ENCODE assay signal across 11 cellular contexts in genomic region chr3:57594576-57594975, GRCh38. TPM values are rescaled to one million over a fixed set of nuclear protein-coding genes. Genes with fewer than 3 reads are reported as not detected.
A peak's percentile ranks its signal among the peaks of the same experiment; 100 is the strongest.
DNase-seq lines count a peak whose midpoint lies in the region; ATAC-seq and TF ChIP-seq lines count a peak whose summit lies in the region.
"Had no signal": no experiment of that assay in that cellular context is flagged by ENCODE, and none has a peak within 500 bp of the region (broad histone marks: within the 10 kb centered on the region; RNA-seq: fewer than 3 reads in every experiment).

No MANE protein-coding gene starts in this region.

- intact Hi-C loops in activated CD8-positive, alpha-beta T cell treated with anti-CD3 and anti-CD28 coated beads for 36 hours (cut with micrococcal nuclease), result no loop called here

- H3K36me3 Mint-ChIP-seq in activated CD8-positive, alpha-beta T cell treated with anti-CD3 and anti-CD28 coated beads for 36 hours (ENCODE audit: low read depth), result peaks cover 39% of the 10 kb centered on the region
- peaks cover 79% of the 10 kb centered on the region for H3K36me3 Mint-ChIP-seq in stimulated activated effector memory CD8-positive, alpha-beta T cell treated with anti-CD3 and anti-CD28 coated beads, Interleukin-12 subunit alpha, Interleukin-12 subunit beta, amount 100 ng/mL, for 72 hours

- TF ChIP-seq RAD21 in SK-N-SH (IDR thresholded peaks at IDR 0.05; ENCODE audit: low read length), result no peak

- peaks cover 38% of the 10 kb centered on the region for H3K4me1 Mint-ChIP-seq in activated CD8-positive, alpha-beta T cell treated with anti-CD3 and anti-CD28 coated beads for 36 hours (ENCODE audit: low read depth)
- H3K4me1 Mint-ChIP-seq in stimulated activated effector memory CD8-positive, alpha-beta T cell treated with anti-CD3 and anti-CD28 coated beads, Interleukin-12 subunit alpha, Interleukin-12 subunit beta, amount 100 ng/mL, for 72 hours, result peaks cover 50% of the 10 kb centered on the region

- TF ChIP-seq EP300 in SK-N-SH (IDR thresholded peaks at IDR 0.05; ENCODE audit: borderline replicate concordance in 1 of 2, low read depth in 1 of 2, low read length in 1 of 2), result no peak

- TF ChIP-seq CTCF in SK-N-SH (IDR thresholded peaks at IDR 0.05) (no peak), hepatocyte (IDR thresholded peaks at IDR 0.05; ENCODE audit: poor library complexity) (no peak)
- TF ChIP-seq CTCF in activated CD8-positive, alpha-beta T cell treated with anti-CD3 and anti-CD28 coated beads for 36 hours (IDR thresholded peaks at IDR 0.05), result no peak

- H3K27me3 Mint-ChIP-seq in activated CD8-positive, alpha-beta T cell treated with anti-CD3 and anti-CD28 coated beads for 36 hours, result no peaks in the 10 kb centered on the region

- peak overlapping the region; percentile 89 for H3K4me2 ChIP-seq in SK-N-SH
- H3K4me2 ChIP-seq in hepatocyte, result peak overlapping the region; percentile 84

- peaks cover 3 to 13% of the 10 kb centered on the region in 2 experiments; a peak in 3 of 4 replicates for H3K4me1 ChIP-seq in SK-N-SH (ENCODE audit: control insufficient read depth in 1 of 2, insufficient read depth in 2 of 2, low read depth in 1 of 2, low read length in 1 of 2)
- peaks cover 29% of the 10 kb centered on the region for H3K4me1 ChIP-seq in hepatocyte (ENCODE audit: insufficient read depth)

- no peaks in the 10 kb centered on the region for H3K9me2 ChIP-seq in SK-N-SH
- no peaks in the 10 kb centered on the region for H3K9me2 ChIP-seq in hepatocyte (replicated peaks; ENCODE audit: insufficient read depth)

- H3K27me3 ChIP-seq in SK-N-SH (ENCODE audit: insufficient read depth) (no peaks in the 10 kb centered on the region), hepatocyte (no peaks in the 10 kb centered on the region)
- H3K27me3 ChIP-seq: body of pancreas had no signal

- ATAC-seq in SK-N-SH treated with all-trans-retinoic acid at 6 μM for 48 hours (no peak), HG03520 (IDR thresholded peaks at IDR 0.05; ENCODE audit: unreplicated experiment) (no peak)
- ATAC-seq in activated CD8-positive, alpha-beta T cell treated with anti-CD3 and anti-CD28 coated beads for 36 hours, result no peak
- no peak for ATAC-seq in stimulated activated effector memory CD8-positive, alpha-beta T cell treated with anti-CD3 and anti-CD28 coated beads, Interleukin-12 subunit alpha, Interleukin-12 subunit beta, amount 100 ng/mL, for 72 hours
- ATAC-seq: body of pancreas had no signal

- H3K4me3 ChIP-seq in SK-N-SH (ENCODE audit: low read depth in 2 of 2, low read length in 1 of 2) (peak overlapping the region; percentile 91; a peak in 3 of 4 replicates), hepatocyte (peak overlapping the region; percentile 77)
- H3K4me3 ChIP-seq: lung had no signal

- H3K27ac ChIP-seq in SK-N-SH (ENCODE audit: low read depth in 2 of 2, low read length in 1 of 2) (peak overlapping the region in 1 of 2 experiments; percentile 100; a peak in 1 of 4 replicates), hepatocyte (no peak overlapping the region)
- H3K27ac ChIP-seq: 22Rv1 had no signal

- CTCF ChIA-PET in SK-N-SH (lab: Yijun Ruan, JAX), result interaction anchor here (0.7 kb wide), 1 partner anchor 620 kb away, joined by 3 read pairs; no protein-coding TSS in a partner anchor
- CTCF ChIA-PET in activated CD8-positive, alpha-beta T cell treated with anti-CD3 and anti-CD28 coated beads for 36 hours (lab: Charles Lee), result interaction anchor here (1.4 to 1.7 kb wide), 3 partner anchors 11 to 197 kb away, joined by 3 to 5 read pairs (median 3); no protein-coding TSS in a partner anchor

- H3K27ac Mint-ChIP-seq in activated CD8-positive, alpha-beta T cell treated with anti-CD3 and anti-CD28 coated beads for 36 hours, result peak overlapping the region; percentile 63
- H3K27ac Mint-ChIP-seq in stimulated activated effector memory CD8-positive, alpha-beta T cell treated with anti-CD3 and anti-CD28 coated beads, Interleukin-12 subunit alpha, Interleukin-12 subunit beta, amount 100 ng/mL, for 72 hours, result peak overlapping the region; percentile 94

- H3K9me3 Mint-ChIP-seq in activated CD8-positive, alpha-beta T cell treated with anti-CD3 and anti-CD28 coated beads for 36 hours, result no peaks in the 10 kb centered on the region
- H3K9me3 Mint-ChIP-seq in stimulated activated effector memory CD8-positive, alpha-beta T cell treated with anti-CD3 and anti-CD28 coated beads, Interleukin-12 subunit alpha, Interleukin-12 subunit beta, amount 100 ng/mL, for 72 hours, result no peaks in the 10 kb centered on the region

- 22% methylated on average over 5 of the region's 5 CpGs for WGBS in SK-N-SH (ENCODE audit: low lambda C conversion rate)
- WGBS in hepatocyte (ENCODE audit: low lambda C conversion rate, missing lambda C conversion rate), result 50% methylated on average over 5 of the region's 5 CpGs

- H4K20me1 ChIP-seq in SK-N-SH (ENCODE audit: insufficient read depth) (peaks cover 69% of the 10 kb centered on the region), hepatocyte (ENCODE audit: insufficient read depth, poor library complexity, severe bottlenecking) (peaks cover 68% of the 10 kb centered on the region)

- H2AFZ ChIP-seq in SK-N-SH (ENCODE audit: low read depth) (no peak overlapping the region), hepatocyte (no peak overlapping the region)

- H3K9ac ChIP-seq in SK-N-SH, result peak overlapping the region; percentile 99

- H3F3A ChIP-seq in SK-N-SH (replicated peaks; ENCODE audit: insufficient read depth), result peaks cover 42% of the 10 kb centered on the region

- POLR2A ChIA-PET in SK-N-SH (lab: Yijun Ruan, JAX), result interaction anchor here (0.6 kb wide), 1 partner anchor 39 kb away, joined by 3 read pairs; no protein-coding TSS in a partner anchor
- POLR2A ChIA-PET in activated CD8-positive, alpha-beta T cell treated with anti-CD3 and anti-CD28 coated beads for 36 hours (lab: Charles Lee), result interaction anchor here (1.9 kb wide), 1 partner anchor 39 kb away, joined by 11 read pairs; the partner anchor contains the start of gene PDE12

- H3K79me2 ChIP-seq in SK-N-SH (ENCODE audit: insufficient read depth) (peaks cover 88% of the 10 kb centered on the region), hepatocyte (peaks cover 79% of the 10 kb centered on the region)

- DNase-seq in SK-N-SH (no peak), hepatocyte (ENCODE audit: low spot score) (no peak), NOMO-1 treated with dmso at 0.1 percent for 144 hours (lab: John Stamatoyannopoulos, UW; ENCODE audit: unreplicated experiment) (no peak), NCI-H187 treated with DMSO at 0.1 percent for 48 hours (lab: John Stamatoyannopoulos, UW) (no peak)
- DNase-seq in activated CD8-positive, alpha-beta T cell treated with anti-CD3 and anti-CD28 coated beads for 36 hours, result no peak
- no peak for DNase-seq in stimulated activated effector memory CD8-positive, alpha-beta T cell treated with anti-CD3 and anti-CD28 coated beads, Interleukin-12 subunit alpha, Interleukin-12 subunit beta, amount 100 ng/mL, for 72 hours (ENCODE audit: low spot score in 2 of 2)
- DNase-seq: body of pancreas had no signal

- H3K36me3 ChIP-seq in SK-N-SH (replicated peaks in 1 of 2; ENCODE audit: control insufficient read depth in 1 of 2, insufficient read depth in 2 of 2, low read length in 1 of 2), result peaks cover 10 to 49% of the 10 kb centered on the region in 2 experiments
- no peaks in the 10 kb centered on the region for H3K36me3 ChIP-seq in hepatocyte (replicated peaks; ENCODE audit: insufficient read depth, low read depth)

- H3K9me3 ChIP-seq in SK-N-SH (no peaks in the 10 kb centered on the region), hepatocyte (ENCODE audit: low read depth) (no peaks in the 10 kb centered on the region)
- H3K9me3 ChIP-seq: body of pancreas had no signal

- H3K4me3 Mint-ChIP-seq in activated CD8-positive, alpha-beta T cell treated with anti-CD3 and anti-CD28 coated beads for 36 hours, result peak overlapping the region; percentile 90
- H3K4me3 Mint-ChIP-seq in stimulated activated effector memory CD8-positive, alpha-beta T cell treated with anti-CD3 and anti-CD28 coated beads, Interleukin-12 subunit alpha, Interleukin-12 subunit beta, amount 100 ng/mL, for 72 hours, result peak overlapping the region; percentile 96

TF ChIP-seq in SK-N-SH, 30 proteins besides CTCF, POLR2A, EP300 and RAD21 (continues in another document):
- TF ChIP-seq USF1 (IDR thresholded peaks at IDR 0.05; ENCODE audit: borderline replicate concordance, low read depth) (no peak), JUND (IDR thresholded peaks at IDR 0.05) (no peak)

TF ChIP-seq in SK-N-SH treated with all-trans-retinoic acid at 6 μM for 48 hours, 23 proteins besides CTCF, POLR2A, EP300 and RAD21 (continues in another document):
- no peak for TF ChIP-seq GLIS3 (CRISPR knock-in tag; IDR thresholded peaks at IDR 0.05)

RNA-seq across cellular contexts. Expression of gene ARF4, which starts 2.6 kb away (rescaled TPM):
- polyA plus RNA-seq in SK-N-SH (2012; rRNA removed) (150 and 208 TPM in 2 replicates), hepatocyte (449 and 466 TPM in 2 replicates)
- polyA plus RNA-seq in SK-N-SH (2012; cell fraction: cytosol; rRNA removed), result 245 and 312 TPM in 2 replicates
- polyA plus RNA-seq in SK-N-SH (2012; cell fraction: nucleus; rRNA removed), result 54.1 and 132 TPM in 2 replicates
- 10 to 100 TPM; 52.0 to 55.2 TPM for total RNA-seq in activated CD8-positive, alpha-beta T cell treated with anti-CD3 and anti-CD28 coated beads for 36 hours
- 363 and 386 TPM in 2 replicates for total RNA-seq in hepatocyte

RNA-seq across cellular contexts. Expression of gene PDE12, which starts 38.5 kb away (rescaled TPM):
- polyA plus RNA-seq in SK-N-SH (2012; rRNA removed) (7.4 and 9.5 TPM in 2 replicates), hepatocyte (8.4 and 12.7 TPM in 2 replicates)
- 5.7 and 7.1 TPM in 2 replicates for polyA plus RNA-seq in SK-N-SH (2012; cell fraction: cytosol; rRNA removed)
- 7.1 and 7.4 TPM in 2 replicates for polyA plus RNA-seq in SK-N-SH (2012; cell fraction: nucleus; rRNA removed)
- 10 to 100 TPM; 25.4 to 29.9 TPM for total RNA-seq in activated CD8-positive, alpha-beta T cell treated with anti-CD3 and anti-CD28 coated beads for 36 hours
- total RNA-seq in hepatocyte, result 15.9 and 17.2 TPM in 2 replicates

RNA-seq across cellular contexts. Expression of gene DNAH12, which starts 50.4 kb away (rescaled TPM):
- polyA plus RNA-seq in SK-N-SH (2012; rRNA removed) (0.03 and 0.05 TPM in 2 replicates), hepatocyte (0.06 and 0.60 TPM in 2 replicates)
- 0.01 and 0.05 TPM in 2 replicates for polyA plus RNA-seq in SK-N-SH (2012; cell fraction: cytosol; rRNA removed)
- 0.13 and 0.28 TPM in 2 replicates for polyA plus RNA-seq in SK-N-SH (2012; cell fraction: nucleus; rRNA removed)
- under 1 TPM in 1 of 2 experiments, not detected in 1; 0.07 TPM for total RNA-seq in activated CD8-positive, alpha-beta T cell treated with anti-CD3 and anti-CD28 coated beads for 36 hours
- total RNA-seq in hepatocyte, result 1.1 and 1.5 TPM in 2 replicates
